In genomic region chr22:41842996-41843970, GRCh38 we compare ENCODE assay signal across 12 cellular contexts. TPM values are rescaled to one million over a fixed set of nuclear protein-coding genes. Genes with fewer than 3 reads are reported as not detected.
DNase-seq lines count a peak whose midpoint lies in the region; ATAC-seq and TF ChIP-seq lines count a peak whose summit lies in the region.
"Had no signal": no experiment of that assay in that cellular context is flagged by ENCODE, and none has a peak within 500 bp of the region (broad histone marks: within the 10 kb centered on the region; RNA-seq: fewer than 3 reads in every experiment).

No MANE protein-coding gene starts in this region.

- peaks cover 0 to 61% (median 28%) of the 10 kb centered on the region in 4 donors for H3K4me1 ChIP-seq in right lobe of liver

- no peaks in the 10 kb centered on the region for H3K36me3 ChIP-seq in right lobe of liver

- H3K9me3 ChIP-seq in right lobe of liver, result no peaks in the 10 kb centered on the region

- no peaks in the 10 kb centered on the region for H3K9me3 Mint-ChIP-seq in activated T-cell treated with anti-CD3 and anti-CD28 coated beads, Interleukin-2, amount 50 U/mL, for 72 hours
- H3K9me3 Mint-ChIP-seq: H9, naive B cell had no signal

- H3K27me3 Mint-ChIP-seq in activated T-cell treated with anti-CD3 and anti-CD28 coated beads, Interleukin-2, amount 50 U/mL, for 72 hours (ENCODE audit: low read depth), result no peaks in the 10 kb centered on the region
- H3K27me3 Mint-ChIP-seq: naive B cell had no signal

- H3K4me3 ChIP-seq in right lobe of liver, result no peak overlapping the region

- TF ChIP-seq POLR2A in right lobe of liver (IDR thresholded peaks at IDR 0.05), result no peak

- WGBS in right lobe of liver (ENCODE audit: insufficient coverage, low coverage, low lambda C conversion rate, missing lambda C conversion rate), result 39% methylated on average over 8 of the region's 8 CpGs

- no peaks in the 10 kb centered on the region for H3K27me3 ChIP-seq in right lobe of liver

- H3K27ac ChIP-seq in right lobe of liver, result no peak overlapping the region

- no peak for TF ChIP-seq CTCF in right lobe of liver (IDR thresholded peaks at IDR 0.05)

- H3K4me1 Mint-ChIP-seq in activated T-cell treated with anti-CD3 and anti-CD28 coated beads, Interleukin-2, amount 50 U/mL, for 72 hours (ENCODE audit: low read depth), result peaks cover 82% of the 10 kb centered on the region

- H3K27ac Mint-ChIP-seq in activated T-cell treated with anti-CD3 and anti-CD28 coated beads, Interleukin-2, amount 50 U/mL, for 72 hours, result peak overlapping the region; percentile 65

- intact Hi-C loops in right lobe of liver (cut with DNase I), result no loop called here

- H3K36me3 Mint-ChIP-seq in activated T-cell treated with anti-CD3 and anti-CD28 coated beads, Interleukin-2, amount 50 U/mL, for 72 hours (ENCODE audit: insufficient read depth in 2 of 2), result peaks cover 5 to 9% of the 10 kb centered on the region in 2 donors

- peak; percentile 93 to 94 for ATAC-seq in activated T-cell treated with anti-CD3 and anti-CD28 coated beads, Interleukin-2, amount 50 U/mL, for 72 hours (replicated peaks in 1 of 2)
- peak in 3 of 4 donors; percentile 38 to 63 (median 52) for ATAC-seq in right lobe of liver
- no peak for ATAC-seq in HG03135 (IDR thresholded peaks at IDR 0.05; ENCODE audit: unreplicated experiment)

- peak overlapping the region; percentile 45 to 49 for H3K4me3 Mint-ChIP-seq in activated T-cell treated with anti-CD3 and anti-CD28 coated beads, Interleukin-2, amount 50 U/mL, for 72 hours

- peak; percentile 26 for DNase-seq in stimulated activated naive CD4-positive, alpha-beta T cell treated with Interleukin-2 at 50 U/mL for 16 hours (lab: John Stamatoyannopoulos, UW)
- no peak for DNase-seq in stimulated activated naive CD4-positive, alpha-beta T cell (lab: John Stamatoyannopoulos, UW)
- peak; percentile 34 to 53 for DNase-seq in activated T-cell treated with anti-CD3 and anti-CD28 coated beads, Interleukin-2, amount 50 U/mL, for 72 hours
- DNase-seq in right lobe of liver (no peak), C1 segment of cervical spinal cord (lab: John Stamatoyannopoulos, UW) (no peak), foreskin melanocyte (no peak), CD1c-positive myeloid dendritic cell (ENCODE audit: extremely low spot score) (no peak)
- DNase-seq: H9, KG1, naive B cell, T1000 had no signal

RNA-seq across cellular contexts. Expression of gene SREBF2, which starts 10.4 kb away (rescaled TPM):
- total RNA-seq in activated T-cell treated with anti-CD3 and anti-CD28 coated beads, Interleukin-2, amount 50 U/mL, for 72 hours, result 100 to 1,000 TPM; 127 to 131 TPM
- total RNA-seq in right lobe of liver, result 10 to 100 TPM; 26.7 to 63.4 (median 37.2) TPM

RNA-seq across cellular contexts. Expression of gene CCDC134, which starts 42.8 kb away (rescaled TPM):
- total RNA-seq in activated T-cell treated with anti-CD3 and anti-CD28 coated beads, Interleukin-2, amount 50 U/mL, for 72 hours, result 10 to 100 TPM; 18.9 to 23.1 TPM
- total RNA-seq in right lobe of liver, result 1 to 10 TPM; 2.6 to 5.2 (median 3.4) TPM

Comparison
In these comparisons a context has a peak if more than half of its experiments do, and no peak if none do; other contexts are left out.
1. DNase-seq: peak in stimulated activated naive CD4-positive, alpha-beta T cell treated with Interleukin-2 at 50 U/mL for 16 hours (single experiment) and activated T-cell treated with anti-CD3 and anti-CD28 coated beads, Interleukin-2, amount 50 U/mL, for 72 hours (2 of 2); none in stimulated activated naive CD4-positive, alpha-beta T cell (0 of 6), right lobe of liver (0 of 3), C1 segment of cervical spinal cord (0 of 14), foreskin melanocyte (single experiment) and CD1c-positive myeloid dendritic cell (single experiment).